ENCODE assay signal across 8 cellular contexts in genomic region chr5:79613571-79613970, GRCh38. TPM values are rescaled to one million over a fixed set of nuclear protein-coding genes. Genes with fewer than 3 reads are reported as not detected.
DNase-seq lines count a peak whose midpoint lies in the region; FAIRE-seq and TF ChIP-seq lines count a peak whose summit lies in the region.

No MANE protein-coding gene starts in this region.

- TF ChIP-seq POLR2A in GM12891 (IDR thresholded peaks at IDR 0.05; ENCODE audit: low read depth, low read length) (no peak), sigmoid colon (IDR thresholded peaks at IDR 0.05) (no peak)

- H3K9me3 ChIP-seq in SK-N-MC (ENCODE audit: low read depth, low read length), result peaks cover 15% of the 10 kb centered on the region
- H3K9me3 ChIP-seq in sigmoid colon, result no peaks in the 10 kb centered on the region

- WGBS in sigmoid colon, 2 donors, result 27% methylated on average over 3 of the region's 3 CpGs

- peaks cover 38% of the 10 kb centered on the region for H3K36me3 ChIP-seq in SK-N-MC (ENCODE audit: insufficient read depth, low read length)
- peaks cover 0 to 26% (median 0%) of the 10 kb centered on the region in 4 donors for H3K36me3 ChIP-seq in sigmoid colon

- H3K4me3 ChIP-seq in SK-N-MC (peak overlapping the region; percentile 100), fibroblast of the aortic adventitia (ENCODE audit: low read depth, low read length) (peak overlapping the region; percentile 95), sigmoid colon (peak overlapping the region; percentile 59 to 80 (median 68))

- intact Hi-C loops in sigmoid colon (cut with DNase I), result loop anchor here (2.0 to 5.0 kb wide), 2 partner anchors 244 to 377 kb away; partner anchors contain the start of gene MTX3

- peaks cover 0 to 28% (median 19%) of the 10 kb centered on the region in 4 donors for H3K4me1 ChIP-seq in sigmoid colon

- no peak for TF ChIP-seq EP300 in sigmoid colon (IDR thresholded peaks at IDR 0.05)

- TF ChIP-seq CTCF in fibroblast of the aortic adventitia (IDR thresholded peaks at IDR 0.05; ENCODE audit: insufficient read depth, low read length) (no peak), sigmoid colon (IDR thresholded peaks at IDR 0.05) (no peak)

- H3K27ac ChIP-seq in SK-N-MC (peak overlapping the region; percentile 94; the same call in 1 of the 2 replicates), sigmoid colon (peak overlapping the region; percentile 80 to 94 (median 90))

- no peak for DNase-seq in GM12891 (ENCODE audit: insufficient read length, low spot score)
- DNase-seq in SK-N-MC (ENCODE audit: low read depth, low spot score), result no peak
- no peak for DNase-seq in fibroblast of the aortic adventitia (ENCODE audit: low read depth)
- no peak for DNase-seq in sigmoid colon
- no peak for DNase-seq in DMS153 (lab: John Stamatoyannopoulos, UW)
- DNase-seq in activated CD4-positive, alpha-beta T cell treated with anti-CD3 and anti-CD28 coated beads, Interleukin-2, amount 50 U/mL, for 4 hours, result no peak
- DNase-seq in DMS79 (lab: John Stamatoyannopoulos, UW), result no peak
- DNase-seq in H4 (ENCODE audit: low spot score), result no peak

- peak; percentile 62 for FAIRE-seq in GM12891 (lab: Jason Lieb, UNC)

- peak overlapping the region; percentile 96 for H3K9ac ChIP-seq in SK-N-MC (ENCODE audit: insufficient read length)

- no peaks in the 10 kb centered on the region for H3K27me3 ChIP-seq in sigmoid colon

TF ChIP-seq in GM12891, 5 proteins besides CTCF, POLR2A, EP300 and RAD21:
- TF ChIP-seq POU2F2 (IDR thresholded peaks at IDR 0.05; ENCODE audit: low read depth, low read length), result no peak
- TF ChIP-seq PAX5 (IDR thresholded peaks at IDR 0.05; ENCODE audit: insufficient read depth, low read length, severe bottlenecking), result no peak
- TF ChIP-seq SPI1 (IDR thresholded peaks at IDR 0.05; ENCODE audit: low read depth, low read length), result no peak
- no peak for TF ChIP-seq POLR2AphosphoS5 (IDR thresholded peaks at IDR 0.05; ENCODE audit: low read depth, low read length)
- TF ChIP-seq TAF1 (IDR thresholded peaks at IDR 0.05; ENCODE audit: low read depth, low read length), result no peak

RNA-seq across cellular contexts. Expression of gene TENT2, which starts 1.3 kb away (rescaled TPM):
- polyA plus RNA-seq in GM12891 (2012; ENCODE audit: low read depth, missing spikeins), result 27.5 TPM
- 56.1 and 60.3 TPM in 2 replicates for total RNA-seq in fibroblast of the aortic adventitia (ENCODE audit: low replicate concordance)
- 10 to 100 TPM; 38.0 to 77.0 (median 62.1) TPM for total RNA-seq in sigmoid colon
- 10 to 100 TPM; 13.6 to 22.7 (median 19.2) TPM for polyA plus RNA-seq in sigmoid colon
- 21.9 and 25.5 TPM in 2 replicates for total RNA-seq in H4 (2014; rRNA removed; shearing (Covaris generic))
